7 cellular contexts compared by ENCODE assay signal in the genomic region with DNA sequence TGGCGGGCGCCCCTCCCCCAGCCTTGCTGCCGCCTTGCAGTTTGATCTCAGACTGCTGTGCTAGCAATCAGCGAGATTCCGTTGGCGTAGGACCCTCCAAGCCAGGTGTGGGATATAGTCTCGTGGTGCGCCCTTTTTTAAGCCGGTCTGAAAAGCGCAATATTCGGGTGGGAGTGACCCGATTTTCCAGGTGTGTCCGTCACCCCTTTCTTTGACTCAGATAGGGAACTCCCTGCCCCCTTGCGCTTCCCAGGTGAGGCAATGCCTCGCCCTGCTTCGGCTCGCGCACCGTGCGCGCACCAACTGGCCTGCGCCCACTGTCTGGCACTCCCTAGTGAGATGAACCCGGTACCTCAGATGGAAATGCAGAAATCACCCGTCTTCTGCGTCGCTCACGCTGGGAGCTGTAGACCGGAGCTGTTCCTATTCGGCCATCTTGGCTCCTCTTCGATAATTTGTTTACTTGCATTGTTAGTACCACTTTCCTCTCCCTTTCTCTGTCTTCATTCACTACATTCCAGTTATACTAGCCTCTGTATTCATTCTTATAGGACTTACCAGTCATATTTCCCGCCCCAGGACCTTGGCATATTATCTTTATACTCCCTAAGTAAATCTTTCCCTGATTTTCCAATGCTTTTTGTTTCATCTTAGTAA.
DNase-seq lines count a peak whose midpoint lies in the region; ATAC-seq, FAIRE-seq and TF ChIP-seq lines count a peak whose summit lies in the region.
"Not testable (repeated sequence)": the region's sequence is repeated elsewhere in the genome, so short reads cannot be mapped to it uniquely, and the experiment has no call there.

No MANE protein-coding gene starts in this region.

- H4K20me1 ChIP-seq in keratinocyte (ENCODE audit: control insufficient read depth, extremely low read depth, insufficient read depth, low read length); neural progenitor cell (ENCODE audit: low read depth): not testable (repeated sequence)

- not testable (repeated sequence) for H3K27me3 ChIP-seq in keratinocyte (ENCODE audit: control insufficient read depth, extremely low read depth, insufficient read depth, low read length); neural progenitor cell

- POLR2A ChIA-PET in WTC11 (lab: Charles Lee), result not testable (repeated sequence)

- H3K9me3 Mint-ChIP-seq in WTC11, neural progenitor cell: not testable (repeated sequence)

- not testable (repeated sequence) for H3F3A ChIP-seq in neural progenitor cell (ENCODE audit: low read depth)

- H3K27ac ChIP-seq in keratinocyte (ENCODE audit: control insufficient read depth, insufficient read depth, low read length), result peak overlapping the region; percentile 76
- H3K27ac ChIP-seq in neural progenitor cell, result not testable (repeated sequence)

- not testable (repeated sequence) for H3K9me1 ChIP-seq in keratinocyte (ENCODE audit: control insufficient read depth, extremely low read depth, insufficient read depth, low read length)

- peaks cover 14% of the 10 kb centered on the region for H3K4me1 Mint-ChIP-seq in WTC11
- H3K4me1 Mint-ChIP-seq in neural progenitor cell, result not testable (repeated sequence)

- H3K9ac ChIP-seq in ES-I3 (ENCODE audit: low read depth, low read length) (peak overlapping the region; percentile 61), keratinocyte (ENCODE audit: control insufficient read depth, extremely low read depth, insufficient read depth, low read length) (peak overlapping the region; percentile 69)
- H3K9ac ChIP-seq in neural progenitor cell, result not testable (repeated sequence)

- dilution Hi-C loops in keratinocyte (cut with MboI; ENCODE audit: extremely low pct_ligation_motif_present, low sequenced_read_pairs), result not testable (repeated sequence)

- TF ChIP-seq CTCF in WTC11 (IDR thresholded peaks at IDR 0.05); keratinocyte (optimal IDR thresholded peaks at IDR 0.05 in 1 of 3, IDR thresholded peaks at IDR 0.05 in 1 of 3, conservative IDR thresholded peaks at IDR 0.05 in 1 of 3; ENCODE audit: extremely low read depth in 1 of 3, insufficient read depth in 2 of 3, low read length in 3 of 3); neural progenitor cell (IDR thresholded peaks at IDR 0.05): not testable (repeated sequence)

- not testable (repeated sequence) for FAIRE-seq in keratinocyte (lab: Jason Lieb, UNC)

- H3K27ac Mint-ChIP-seq in WTC11 (peak overlapping the region; percentile 96), neural progenitor cell (peak overlapping the region; percentile 16)

- peak overlapping the region; percentile 70 for H3K4me3 Mint-ChIP-seq in WTC11
- H3K4me3 Mint-ChIP-seq in neural progenitor cell, result peak overlapping the region; percentile 1

- H2AFZ ChIP-seq in keratinocyte (ENCODE audit: control insufficient read depth, low read length), result not testable (repeated sequence)
- H2AFZ ChIP-seq in neural progenitor cell (replicated peaks), result peak overlapping the region; percentile 63

- DNase-seq in NCI-H1105 treated with DMSO at 0.1 percent for 48 hours (lab: John Stamatoyannopoulos, UW) (peak; percentile 39), NCI-H526 (lab: John Stamatoyannopoulos, UW) (peak; percentile 60 to 68), WTC11 (ENCODE audit: low spot score) (peak; percentile 26)
- not testable (repeated sequence) for DNase-seq in keratinocyte (ENCODE audit: low read depth, low spot score); neural progenitor cell (ENCODE audit: low spot score)

- H3K4me3 ChIP-seq in keratinocyte (ENCODE audit: control insufficient read depth in 2 of 3, extremely low read depth in 1 of 3, insufficient read depth in 2 of 3, low read depth in 1 of 3, low read length in 3 of 3), result peak overlapping the region in 2 of 3 experiments; percentile 37 to 38
- H3K4me3 ChIP-seq in neural progenitor cell, result peak overlapping the region; percentile 32

- CTCF ChIA-PET in WTC11 (lab: Charles Lee), result not testable (repeated sequence)

- peak overlapping the region; percentile 16 for H3K4me2 ChIP-seq in keratinocyte (ENCODE audit: control insufficient read depth, extremely low read depth, insufficient read depth, low read depth, low read length)
- peak overlapping the region; percentile 38 for H3K4me2 ChIP-seq in neural progenitor cell

- H3K9me3 ChIP-seq in ES-I3 (ENCODE audit: control insufficient read depth, insufficient read depth, low read length); keratinocyte (ENCODE audit: control insufficient read depth, low read depth, low read length); neural progenitor cell (ENCODE audit: low read depth): not testable (repeated sequence)

- ATAC-seq in WTC11, result peak; percentile 32; the same call in 1 of the 2 replicates
- ATAC-seq in esophagus mucosa, result peak; percentile 38

- not testable (repeated sequence) for H3K79me2 ChIP-seq in keratinocyte (ENCODE audit: control insufficient read depth, insufficient read depth, low read length); neural progenitor cell (ENCODE audit: low read depth)

- H3K4me1 ChIP-seq in ES-I3 (ENCODE audit: insufficient read depth, low read length); keratinocyte (ENCODE audit: control insufficient read depth, extremely low read depth, insufficient read depth, low read length); neural progenitor cell: not testable (repeated sequence)

- not testable (repeated sequence) for H3K36me3 ChIP-seq in ES-I3 (ENCODE audit: insufficient read depth, low read length); keratinocyte (ENCODE audit: control insufficient read depth in 2 of 2, extremely low read depth in 1 of 2, insufficient read depth in 2 of 2, low read length in 2 of 2); neural progenitor cell

- H3K27me3 Mint-ChIP-seq in WTC11 (ENCODE audit: low read depth); neural progenitor cell (ENCODE audit: insufficient read depth, low read depth): not testable (repeated sequence)

- H3K36me3 Mint-ChIP-seq in WTC11, result peaks cover 13% of the 10 kb centered on the region
- not testable (repeated sequence) for H3K36me3 Mint-ChIP-seq in neural progenitor cell

TF ChIP-seq in WTC11, 78 proteins besides CTCF, POLR2A, EP300 and RAD21:
- TF ChIP-seq AR (CRISPR knock-in tag; IDR thresholded peaks at IDR 0.05), result 0 out of 2 replicates have a peak, but pooled peaks have one; percentile 52
